Comparison of ENCODE assay signal across 1 cellular context in genomic region chr11:26014456-26015115, GRCh38.
TF ChIP-seq lines count a peak whose summit lies in the region.

No MANE protein-coding gene starts in this region.

TF ChIP-seq in SK-N-SH, 30 proteins besides CTCF, POLR2A, EP300 and RAD21 (continued from another document):
- TF ChIP-seq REST (IDR thresholded peaks at IDR 0.05; ENCODE audit: low read depth, low read length), result no peak
- TF ChIP-seq TAF1 (IDR thresholded peaks at IDR 0.05; ENCODE audit: borderline replicate concordance, low read depth, low read length), result no peak
- no peak for TF ChIP-seq TCF12 (IDR thresholded peaks at IDR 0.05)
- TF ChIP-seq, protein P1, sequence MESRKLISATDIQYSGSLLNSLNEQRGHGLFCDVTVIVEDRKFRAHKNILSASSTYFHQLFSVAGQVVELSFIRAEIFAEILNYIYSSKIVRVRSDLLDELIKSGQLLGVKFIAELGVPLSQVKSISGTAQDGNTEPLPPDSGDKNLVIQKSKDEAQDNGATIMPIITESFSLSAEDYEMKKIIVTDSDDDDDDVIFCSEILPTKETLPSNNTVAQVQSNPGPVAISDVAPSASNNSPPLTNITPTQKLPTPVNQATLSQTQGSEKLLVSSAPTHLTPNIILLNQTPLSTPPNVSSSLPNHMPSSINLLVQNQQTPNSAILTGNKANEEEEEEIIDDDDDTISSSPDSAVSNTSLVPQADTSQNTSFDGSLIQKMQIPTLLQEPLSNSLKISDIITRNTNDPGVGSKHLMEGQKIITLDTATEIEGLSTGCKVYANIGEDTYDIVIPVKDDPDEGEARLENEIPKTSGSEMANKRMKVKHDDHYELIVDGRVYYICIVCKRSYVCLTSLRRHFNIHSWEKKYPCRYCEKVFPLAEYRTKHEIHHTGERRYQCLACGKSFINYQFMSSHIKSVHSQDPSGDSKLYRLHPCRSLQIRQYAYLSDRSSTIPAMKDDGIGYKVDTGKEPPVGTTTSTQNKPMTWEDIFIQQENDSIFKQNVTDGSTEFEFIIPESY (IDR thresholded peaks at IDR 0.05; ENCODE audit: borderline replicate concordance, low read depth), result no peak
